21 cellular contexts compared by ENCODE assay signal in genomic region chr3:183299976-183300375, GRCh38. TPM values are rescaled to one million over a fixed set of nuclear protein-coding genes. Genes with fewer than 3 reads are reported as not detected.
A peak's percentile ranks its signal among the peaks of the same experiment; 100 is the strongest.
DNase-seq lines count a peak whose midpoint lies in the region; ATAC-seq, FAIRE-seq and TF ChIP-seq lines count a peak whose summit lies in the region.
"Had no signal": no experiment of that assay in that cellular context is flagged by ENCODE, and none has a peak within 500 bp of the region (broad histone marks: within the 10 kb centered on the region; RNA-seq: fewer than 3 reads in every experiment).

No MANE protein-coding gene starts in this region.

- no peaks in the 10 kb centered on the region for H3K9me3 ChIP-seq in psoas muscle
- H3K9me3 ChIP-seq: Caco-2 had no signal

- no peak overlapping the region for H3K4me3 ChIP-seq in psoas muscle
- H3K4me3 ChIP-seq: BLaER1, GM23338 had no signal

- no peak for FAIRE-seq in HTR-8/SVneo (lab: Jason Lieb, UNC)
- FAIRE-seq: A204.1, G401.6, GM12892 had no signal

- H3K4me1 ChIP-seq in psoas muscle: peaks cover 80% of the 10 kb centered on the region
- H3K4me1 ChIP-seq: Caco-2 had no signal

- intact Hi-C loops in psoas muscle (cut with DNase I): loop anchor here in 1 of 2 donors (10.0 kb wide), 1 partner anchor 335 kb away; the partner anchor contains the start of gene KLHL24

- peaks cover 0 to 7% of the 10 kb centered on the region in 2 donors for H3K36me3 ChIP-seq in psoas muscle (ENCODE audit: insufficient read depth in 1 of 2, low read depth in 1 of 2)

- ATAC-seq in psoas muscle: peak in 2 of 4 donors; percentile 6 to 16
- ATAC-seq: CD8-positive, alpha-beta T cell; HCT116 had no signal

- peak overlapping the region; percentile 88 for H3K27ac ChIP-seq in psoas muscle
- H3K27ac ChIP-seq: 22Rv1, BLaER1, C4-2B had no signal

- peak; percentile 19 for DNase-seq in activated CD8-positive, alpha-beta memory T cell treated with anti-CD3 and anti-CD28 coated beads for 24 hours
- DNase-seq in activated CD8-positive, alpha-beta memory T cell treated with anti-CD3 and anti-CD28 coated beads, Interleukin-2, amount 50 U/mL, for 4 hours: no peak
- peak; percentile 23 for DNase-seq in globus pallidus (ENCODE audit: low spot score)
- DNase-seq in psoas muscle: peak in 1 of 2 donors; percentile 70
- DNase-seq in HTR-8/SVneo (ENCODE audit: insufficient read length, low spot score): no peak
- DNase-seq in activated naive CD4-positive, alpha-beta T cell treated with anti-CD3 and anti-CD28 coated beads, Interleukin-2, amount 50 U/mL, for 16 hours: no peak
- no peak for DNase-seq in RPMI8226
- DNase-seq: Caco-2; CD4-positive, CD25-positive, alpha-beta regulatory T cell; CD8-positive, alpha-beta T cell; DMS153; DND-41; H9 had no signal

- whole genome bisulfite sequencing in psoas muscle, 3 donors: 45 to 61% (median 53%) methylated on average over 4 of the region's 4 CpGs

- no peak for TF ChIP-seq CTCF in psoas muscle (IDR thresholded peaks at IDR 0.05)

- H3K27me3 ChIP-seq in psoas muscle (ENCODE audit: insufficient read depth in 3 of 3, low read length in 2 of 3): no peaks in the 10 kb centered on the region
- H3K27me3 ChIP-seq: BLaER1 had no signal

RNA-seq across cellular contexts. Expression of gene B3GNT5, which starts 46.9 kb away (rescaled TPM):
- total RNA-seq in psoas muscle: 10 to 100 TPM; 44.8 to 98.1 (median 63.7) TPM
- 10 to 100 TPM; 12.1 to 98.9 (median 43.4) TPM for polyA plus RNA-seq in psoas muscle

Comparison
In these comparisons a context has a peak if more than half of its experiments do, and no peak if none do; other contexts are left out.
1. DNase-seq: peak in activated CD8-positive, alpha-beta memory T cell treated with anti-CD3 and anti-CD28 coated beads for 24 hours (single experiment) and globus pallidus (single experiment); none in activated CD8-positive, alpha-beta memory T cell treated with anti-CD3 and anti-CD28 coated beads, Interleukin-2, amount 50 U/mL, for 4 hours (single experiment), HTR-8/SVneo (single experiment), activated naive CD4-positive, alpha-beta T cell treated with anti-CD3 and anti-CD28 coated beads, Interleukin-2, amount 50 U/mL, for 16 hours (single experiment) and RPMI8226 (single experiment).